Comparison of ENCODE assay signal across 1 cellular context in genomic region chr2:84958135-84959044, GRCh38.
TF ChIP-seq lines count a peak whose summit lies in the region.

No MANE protein-coding gene starts in this region.

TF ChIP-seq in HEK293, 187 proteins besides CTCF, POLR2A, EP300 and RAD21 (continued from another document and continues in another):
- TF ChIP-seq ZBTB44 (tag by site-specific recombination; IDR thresholded peaks at IDR 0.05) = 0 out of 2 replicates have a peak, but pooled peaks have one; percentile 17
- 0 out of 2 replicates have a peak, but pooled peaks have one; percentile 24 for TF ChIP-seq ZNF692 (tag by site-specific recombination; IDR thresholded peaks at IDR 0.05)
- TF ChIP-seq ZNF48 (tag by site-specific recombination; IDR thresholded peaks at IDR 0.05) = no peak
- no peak for TF ChIP-seq ZNF169 (tag by site-specific recombination; IDR thresholded peaks at IDR 0.05)
- no peak for TF ChIP-seq ZNF140 (tag by site-specific recombination; IDR thresholded peaks at IDR 0.05)
- TF ChIP-seq ZFP3 (tag by site-specific recombination; IDR thresholded peaks at IDR 0.05; ENCODE audit: low read depth) = no peak
- 0 out of 2 replicates have a peak, but pooled peaks have one; percentile 11 for TF ChIP-seq ZNF513 (tag by site-specific recombination; IDR thresholded peaks at IDR 0.05)
- TF ChIP-seq ZNF549 (tag by site-specific recombination; IDR thresholded peaks at IDR 0.05) = no peak
- no peak for TF ChIP-seq MEIS1 (CRISPR knock-in tag; IDR thresholded peaks at IDR 0.05; ENCODE audit: borderline replicate concordance)
- no peak for TF ChIP-seq ZSCAN5A (tag by site-specific recombination; IDR thresholded peaks at IDR 0.05)
- peak; percentile 54; the same call in 1 of the 2 replicates for TF ChIP-seq PRDM1 (tag by site-specific recombination; IDR thresholded peaks at IDR 0.05)
- no peak for TF ChIP-seq ZNF239 (tag by site-specific recombination; IDR thresholded peaks at IDR 0.05)
- no peak for TF ChIP-seq ZNF175 (tag by site-specific recombination; IDR thresholded peaks at IDR 0.05)
- no peak for TF ChIP-seq ZSCAN16 (tag by site-specific recombination; IDR thresholded peaks at IDR 0.05)
- TF ChIP-seq ZSCAN18 (tag by site-specific recombination; IDR thresholded peaks at IDR 0.05) = no peak
- peak; percentile 81 for TF ChIP-seq ZNF24 (tag by site-specific recombination; IDR thresholded peaks at IDR 0.05)
- TF ChIP-seq ZNF449 (tag by site-specific recombination; IDR thresholded peaks at IDR 0.05) = peak; percentile 64; the same call in 1 of the 2 replicates
- peak; percentile 93 for TF ChIP-seq ZNF335 (tag by site-specific recombination; conservative IDR thresholded peaks at IDR 0.05)
- TF ChIP-seq ZNF596 (tag by site-specific recombination; IDR thresholded peaks at IDR 0.05) = no peak
- TF ChIP-seq ZNF416 (tag by site-specific recombination; IDR thresholded peaks at IDR 0.05) = no peak
- TF ChIP-seq ZNF223 (tag by site-specific recombination; IDR thresholded peaks at IDR 0.05) = no peak
- TF ChIP-seq ZNF626 (tag by site-specific recombination; IDR thresholded peaks at IDR 0.05) = no peak
- no peak for TF ChIP-seq PRDM2 (tag by site-specific recombination; IDR thresholded peaks at IDR 0.05; ENCODE audit: borderline replicate concordance)
- no peak for TF ChIP-seq ZNF473 (tag by site-specific recombination; IDR thresholded peaks at IDR 0.05)
- TF ChIP-seq ZBTB1 (tag by site-specific recombination; IDR thresholded peaks at IDR 0.05) = no peak
- no peak for TF ChIP-seq ZNF704 (tag by site-specific recombination; IDR thresholded peaks at IDR 0.05)
- TF ChIP-seq ZNF433 (tag by site-specific recombination; IDR thresholded peaks at IDR 0.05; ENCODE audit: low read depth) = no peak
- no peak for TF ChIP-seq ZNF830 (tag by site-specific recombination; IDR thresholded peaks at IDR 0.05; ENCODE audit: low read depth)
- no peak for TF ChIP-seq ZNF174 (tag by site-specific recombination; IDR thresholded peaks at IDR 0.05)
- peak; percentile 77; the same call in 1 of the 2 replicates for TF ChIP-seq SCRT1 (tag by site-specific recombination; IDR thresholded peaks at IDR 0.05; ENCODE audit: borderline replicate concordance)
- TF ChIP-seq ZNF23 (tag by site-specific recombination; IDR thresholded peaks at IDR 0.05; ENCODE audit: borderline replicate concordance) = no peak
- TF ChIP-seq ZNF19 (tag by site-specific recombination; IDR thresholded peaks at IDR 0.05; ENCODE audit: low read depth) = 0 out of 2 replicates have a peak, but pooled peaks have one; percentile 15
- TF ChIP-seq ZNF214 (tag by site-specific recombination; IDR thresholded peaks at IDR 0.05; ENCODE audit: borderline replicate concordance) = no peak
- TF ChIP-seq YY2 (tag by site-specific recombination; IDR thresholded peaks at IDR 0.05) = no peak
- no peak for TF ChIP-seq BCL11B (tag by site-specific recombination; IDR thresholded peaks at IDR 0.05; ENCODE audit: low read depth)
- peak; percentile 82 for TF ChIP-seq FEZF1 (tag by site-specific recombination; IDR thresholded peaks at IDR 0.05)
- TF ChIP-seq KLF7 (tag by site-specific recombination; IDR thresholded peaks at IDR 0.05; ENCODE audit: borderline replicate concordance) = no peak
- TF ChIP-seq ZNF132 (tag by site-specific recombination; IDR thresholded peaks at IDR 0.05; ENCODE audit: borderline replicate concordance) = no peak
- TF ChIP-seq ZNF184 (tag by site-specific recombination; IDR thresholded peaks at IDR 0.05) = no peak; the same call in 1 of the 2 replicates
- TF ChIP-seq ZNF555 (tag by site-specific recombination; conservative IDR thresholded peaks at IDR 0.05) = no peak
- TF ChIP-seq ZFHX2 (tag by site-specific recombination; conservative IDR thresholded peaks at IDR 0.05) = no peak
- TF ChIP-seq ZSCAN4 (tag by site-specific recombination; IDR thresholded peaks at IDR 0.05) = 0 out of 2 replicates have a peak, but pooled peaks have one; percentile 18
- no peak for TF ChIP-seq ZNF670 (tag by site-specific recombination; IDR thresholded peaks at IDR 0.05; ENCODE audit: low read depth)
- TF ChIP-seq ZIC2 (tag by site-specific recombination; IDR thresholded peaks at IDR 0.05) = peak; percentile 74
- TF ChIP-seq ZNF571 (tag by site-specific recombination; IDR thresholded peaks at IDR 0.05) = no peak
- TF ChIP-seq GLI4 (tag by site-specific recombination; IDR thresholded peaks at IDR 0.05) = no peak
- peak; percentile 91 for TF ChIP-seq SP7 (tag by site-specific recombination; IDR thresholded peaks at IDR 0.05)
- TF ChIP-seq ZNF561 (tag by site-specific recombination; IDR thresholded peaks at IDR 0.05; ENCODE audit: borderline replicate concordance) = no peak
